Comparison of ENCODE assay signal across 14 cellular contexts in genomic region chr13:50914301-50914700, GRCh38. TPM values are rescaled to one million over a fixed set of nuclear protein-coding genes. Genes with fewer than 3 reads are reported as not detected.
DNase-seq lines count a peak whose midpoint lies in the region; ATAC-seq, FAIRE-seq and TF ChIP-seq lines count a peak whose summit lies in the region.
"Had no signal": no experiment of that assay in that cellular context is flagged by ENCODE, and none has a peak within 500 bp of the region (broad histone marks: within the 10 kb centered on the region; RNA-seq: fewer than 3 reads in every experiment).

No MANE protein-coding gene starts in this region.

- H2AK9ac ChIP-seq in IMR-90 (replicated peaks; ENCODE audit: low read depth, low read length, poor library complexity), result no peak overlapping the region

- FAIRE-seq in astrocyte (lab: Jason Lieb, UNC), result peak; percentile 66

- H4K20me1 ChIP-seq in IMR-90 (ENCODE audit: insufficient read depth, low read length), result peaks cover 7% of the 10 kb centered on the region
- peaks cover 21% of the 10 kb centered on the region for H4K20me1 ChIP-seq in astrocyte (ENCODE audit: insufficient read depth, low read length)

- no peak for TF ChIP-seq RAD21 in IMR-90 (IDR thresholded peaks at IDR 0.05; ENCODE audit: low read length)

- H3K27ac Mint-ChIP-seq in CD4-positive, CD25-positive, alpha-beta regulatory T cell, result peak overlapping the region; percentile 50 to 91 (median 88)
- peak overlapping the region; percentile 75 for H3K27ac Mint-ChIP-seq in astrocyte (ENCODE audit: unreplicated experiment)
- H3K27ac Mint-ChIP-seq in natural killer cell treated with Interleukin-12 subunit alpha and Interleukin-12 subunit beta and Interleukin-15 and Interleukin-18, amount 100 ng/mL, for 72 hours, result peak overlapping the region; percentile 81 to 87

- WGBS in IMR-90 (ENCODE audit: extremely low coverage in 2 of 2, insufficient read length in 1 of 2), 2 experiments, result 39% methylated on average over 3 of the region's 8 CpGs; no CpG with 5 or more reads in 1 of the 2 experiments
- 62% methylated on average over 8 of the region's 8 CpGs for WGBS in suprapubic skin

- peak overlapping the region; percentile 64 for H3K27ac ChIP-seq in CD4-positive, CD25-positive, alpha-beta regulatory T cell (ENCODE audit: insufficient read depth, low read length, poor library complexity, severe bottlenecking)
- H3K27ac ChIP-seq in IMR-90 (ENCODE audit: insufficient read depth, low read length) (no peak overlapping the region), astrocyte (ENCODE audit: low read depth, low read length) (peak overlapping the region; percentile 32), suprapubic skin (no peak overlapping the region)
- H3K27ac ChIP-seq: thyroid gland had no signal

- no peak for TF ChIP-seq POLR2A in IMR-90 (IDR thresholded peaks at IDR 0.05; ENCODE audit: low read depth, low read length)
- TF ChIP-seq POLR2A in suprapubic skin (IDR thresholded peaks at IDR 0.05), result no peak

- in situ Hi-C loops in IMR-90 (cut with MboI; ENCODE audit: low sequenced_read_pairs), result loop anchor here (25.0 kb wide), 3 partner anchors 827 to 1252 kb away; partner anchors contain the start of gene TRIM13

- H3K36me3 Mint-ChIP-seq in CD4-positive, CD25-positive, alpha-beta regulatory T cell, result peaks cover 12% of the 10 kb centered on the region
- no peaks in the 10 kb centered on the region for H3K36me3 Mint-ChIP-seq in astrocyte (ENCODE audit: low read depth, unreplicated experiment)
- no peaks in the 10 kb centered on the region for H3K36me3 Mint-ChIP-seq in natural killer cell treated with Interleukin-12 subunit alpha and Interleukin-12 subunit beta and Interleukin-15 and Interleukin-18, amount 100 ng/mL, for 72 hours

- peak overlapping the region; percentile 65 for H3K4me3 ChIP-seq in CD4-positive, CD25-positive, alpha-beta regulatory T cell (ENCODE audit: low read depth, low read length)
- H3K4me3 ChIP-seq in IMR-90 (ENCODE audit: insufficient read depth, low read depth, low read length), result no peak overlapping the region
- no peak overlapping the region for H3K4me3 ChIP-seq in astrocyte (ENCODE audit: insufficient read depth, low read depth, low read length)
- no peak overlapping the region for H3K4me3 ChIP-seq in suprapubic skin
- no peak overlapping the region for H3K4me3 ChIP-seq in H7 (ENCODE audit: insufficient read depth, low read depth, low read length)
- H3K4me3 ChIP-seq: thyroid gland had no signal

- no peaks in the 10 kb centered on the region for H3K27me3 Mint-ChIP-seq in CD4-positive, CD25-positive, alpha-beta regulatory T cell
- no peaks in the 10 kb centered on the region for H3K27me3 Mint-ChIP-seq in astrocyte (ENCODE audit: low read depth, unreplicated experiment)
- no peaks in the 10 kb centered on the region for H3K27me3 Mint-ChIP-seq in natural killer cell treated with Interleukin-12 subunit alpha and Interleukin-12 subunit beta and Interleukin-15 and Interleukin-18, amount 100 ng/mL, for 72 hours

- H3K4me2 ChIP-seq in IMR-90 (ENCODE audit: low read depth, low read length) (peak overlapping the region; percentile 53; the same call in 1 of the 2 replicates), astrocyte (ENCODE audit: low read length) (peak overlapping the region; percentile 63)

- TF ChIP-seq CTCF in IMR-90 (conservative IDR thresholded peaks at IDR 0.05; ENCODE audit: low read depth, low read length) (no peak), astrocyte (IDR thresholded peaks at IDR 0.05; ENCODE audit: insufficient read depth, low read depth, low read length) (no peak), suprapubic skin (IDR thresholded peaks at IDR 0.05) (no peak)

- H3K4ac ChIP-seq in IMR-90 (ENCODE audit: low read depth, low read length), result no peak overlapping the region

- no peak overlapping the region for H3K9ac ChIP-seq in IMR-90 (ENCODE audit: low read depth, low read length)
- H3K9ac ChIP-seq in astrocyte (ENCODE audit: low read length), result peak overlapping the region; percentile 32

- dilution Hi-C loops in IMR-90 (cut with HindIII; ENCODE audit: low sequenced_read_pairs, unreplicated experiment), result no loop called here

- ATAC-seq in CD4-positive, CD25-positive, alpha-beta regulatory T cell (ENCODE audit: low read depth in 2 of 2), result no peak
- ATAC-seq in IMR-90 (ENCODE audit: low read depth) (no peak), GM18907 (IDR thresholded peaks at IDR 0.05; ENCODE audit: unreplicated experiment) (no peak)
- no peak for ATAC-seq in natural killer cell treated with Interleukin-12 subunit alpha and Interleukin-12 subunit beta and Interleukin-15 and Interleukin-18, amount 100 ng/mL, for 72 hours

- H2BK20ac ChIP-seq in IMR-90 (ENCODE audit: low read depth, low read length), result no peak overlapping the region

- H3K79me2 ChIP-seq in astrocyte (ENCODE audit: insufficient read depth, low read length), result peaks cover 66% of the 10 kb centered on the region

- H3K23ac ChIP-seq in IMR-90 (ENCODE audit: low read depth, low read length), result no peak overlapping the region

- no peak overlapping the region for H3K56ac ChIP-seq in IMR-90 (ENCODE audit: extremely low read depth, insufficient read depth, low read length)

- peaks cover 27 to 49% of the 10 kb centered on the region in 2 experiments for H3K79me1 ChIP-seq in IMR-90 (ENCODE audit: low read depth in 1 of 2, low read length in 2 of 2)

- no TSS peak for BruUV-seq in IMR-90 (replicated peaks; lab: Mats Ljungman, UMichigan)

- peaks cover 6% of the 10 kb centered on the region for H3K9me1 ChIP-seq in IMR-90 (ENCODE audit: insufficient read depth, low read length)

- CTCF ChIA-PET in IMR-90 (lab: Yijun Ruan, JAX), result no interaction called here

- no peak overlapping the region for H2BK5ac ChIP-seq in IMR-90 (ENCODE audit: low read depth, low read length, poor library complexity, severe bottlenecking)

- H3K18ac ChIP-seq in IMR-90 (ENCODE audit: low read depth, low read length), result peak overlapping the region; percentile 26; the same call in 1 of the 2 replicates

- no peak overlapping the region for H2BK120ac ChIP-seq in IMR-90 (ENCODE audit: low read depth, low read length)

- H3K27me3 ChIP-seq in CD4-positive, CD25-positive, alpha-beta regulatory T cell (ENCODE audit: control insufficient read depth, insufficient read depth, low read length), result no peaks in the 10 kb centered on the region
- H3K27me3 ChIP-seq in IMR-90 (ENCODE audit: control insufficient read depth, insufficient read depth, low read length), result no peaks in the 10 kb centered on the region
- no peaks in the 10 kb centered on the region for H3K27me3 ChIP-seq in astrocyte (ENCODE audit: insufficient read depth, low read length)
- H3K27me3 ChIP-seq in suprapubic skin, result no peaks in the 10 kb centered on the region
- H3K27me3 ChIP-seq in H7 (ENCODE audit: control insufficient read depth, insufficient read depth, low read length), result no peaks in the 10 kb centered on the region
- H3K27me3 ChIP-seq: thyroid gland had no signal

- POLR2A ChIA-PET in IMR-90 (lab: Charles Lee; ENCODE audit: unreplicated experiment), result no interaction called here

- peaks cover 0 to 1% (median 0%) of the 10 kb centered on the region in 7 donors for H3K9me3 Mint-ChIP-seq in CD4-positive, CD25-positive, alpha-beta regulatory T cell
- no peaks in the 10 kb centered on the region for H3K9me3 Mint-ChIP-seq in astrocyte (ENCODE audit: unreplicated experiment)
- H3K9me3 Mint-ChIP-seq in natural killer cell treated with Interleukin-12 subunit alpha and Interleukin-12 subunit beta and Interleukin-15 and Interleukin-18, amount 100 ng/mL, for 72 hours, result no peaks in the 10 kb centered on the region

- no peaks in the 10 kb centered on the region for H3K36me3 ChIP-seq in CD4-positive, CD25-positive, alpha-beta regulatory T cell (ENCODE audit: control insufficient read depth, insufficient read depth, low read length)
- H3K36me3 ChIP-seq in IMR-90 (ENCODE audit: control insufficient read depth, insufficient read depth, low read length) (no peaks in the 10 kb centered on the region), astrocyte (ENCODE audit: insufficient read depth, low read length) (no peaks in the 10 kb centered on the region), suprapubic skin (no peaks in the 10 kb centered on the region), H7 (replicated peaks; ENCODE audit: control insufficient read depth, insufficient read depth, low read length) (no peaks in the 10 kb centered on the region)
- H3K36me3 ChIP-seq: thyroid gland had no signal

- H3K4me1 Mint-ChIP-seq in CD4-positive, CD25-positive, alpha-beta regulatory T cell, result peaks cover 40 to 83% (median 62%) of the 10 kb centered on the region in 4 donors
- H3K4me1 Mint-ChIP-seq in astrocyte (ENCODE audit: low read depth, unreplicated experiment), result peaks cover 34% of the 10 kb centered on the region
- peaks cover 58 to 69% of the 10 kb centered on the region in 2 donors for H3K4me1 Mint-ChIP-seq in natural killer cell treated with Interleukin-12 subunit alpha and Interleukin-12 subunit beta and Interleukin-15 and Interleukin-18, amount 100 ng/mL, for 72 hours (ENCODE audit: low read depth in 2 of 2)

- H4K91ac ChIP-seq in IMR-90 (ENCODE audit: insufficient read depth, low read depth, low read length), result no peak overlapping the region

- H3K9me3 ChIP-seq in CD4-positive, CD25-positive, alpha-beta regulatory T cell (ENCODE audit: control insufficient read depth in 2 of 2, low read length in 2 of 2), result no peaks in the 10 kb centered on the region
- H3K9me3 ChIP-seq in IMR-90 (ENCODE audit: control insufficient read depth, insufficient read depth, low read length) (no peaks in the 10 kb centered on the region), astrocyte (ENCODE audit: insufficient read depth, low read depth, low read length) (no peaks in the 10 kb centered on the region), suprapubic skin (no peaks in the 10 kb centered on the region)
- H3K9me3 ChIP-seq: thyroid gland had no signal

- H2AFZ ChIP-seq in IMR-90 (replicated peaks; ENCODE audit: low read length, poor library complexity) (no peak overlapping the region), astrocyte (ENCODE audit: low read depth, low read length) (no peak overlapping the region)

- H4K5ac ChIP-seq in IMR-90 (ENCODE audit: low read depth, low read length), result no peak overlapping the region

- intact Hi-C loops in IMR-90 (cut with micrococcal nuclease), result loop anchor here (2.0 to 10.0 kb wide), 8 partner anchors 156 to 1242 kb away; partner anchors contain the start of genes SPRYD7 and TRIM13

- peak overlapping the region; percentile 40 to 87 (median 66) for H3K4me3 Mint-ChIP-seq in CD4-positive, CD25-positive, alpha-beta regulatory T cell
- no peak overlapping the region for H3K4me3 Mint-ChIP-seq in astrocyte (ENCODE audit: unreplicated experiment)
- peak overlapping the region; percentile 58 for H3K4me3 Mint-ChIP-seq in natural killer cell treated with Interleukin-12 subunit alpha and Interleukin-12 subunit beta and Interleukin-15 and Interleukin-18, amount 100 ng/mL, for 72 hours

- no peak overlapping the region for H4K8ac ChIP-seq in IMR-90 (ENCODE audit: low read depth in 2 of 2, low read length in 2 of 2)

- H3K14ac ChIP-seq in IMR-90 (replicated peaks; ENCODE audit: low read depth, low read length), result no peak overlapping the region

- no peak overlapping the region for H2BK15ac ChIP-seq in IMR-90 (ENCODE audit: low read depth, low read length)

- H2AK5ac ChIP-seq in IMR-90 (ENCODE audit: low read depth, low read length), result no peak overlapping the region

- TF ChIP-seq EP300 in suprapubic skin (IDR thresholded peaks at IDR 0.05), result no peak

- no peak for DNase-seq in CD4-positive, CD25-positive, alpha-beta regulatory T cell
- no peak for DNase-seq in IMR-90
- DNase-seq in astrocyte (ENCODE audit: low read depth), result peak; percentile 27
- no peak for DNase-seq in natural killer cell treated with Interleukin-12 subunit alpha and Interleukin-12 subunit beta and Interleukin-15 and Interleukin-18, amount 100 ng/mL, for 72 hours (ENCODE audit: low spot score)
- no peak for DNase-seq in NCI-H2171 treated with DMSO at 0.1 percent for 48 hours (lab: John Stamatoyannopoulos, UW)
- DNase-seq in suprapubic skin (ENCODE audit: low spot score in 2 of 2), result no peak
- no peak for DNase-seq in H7
- DNase-seq: activated CD4-positive, alpha-beta T cell treated with anti-CD3 and anti-CD28 coated beads, Interleukin-2, amount 50 U/mL, for 1 hour; DMS53; NCI-H2081 treated with DMSO at 0.1 percent for 48 hours; Right ventricle myocardium superior; stimulated activated CD4-positive, alpha-beta T cell treated with anti-CD3 and anti-CD28 coated beads, Interleukin-4, amount 100 ng/mL, for 4 hours; thyroid gland had no signal

- H3K4me1 ChIP-seq in CD4-positive, CD25-positive, alpha-beta regulatory T cell (ENCODE audit: control insufficient read depth, insufficient read depth, low read length, poor library complexity, severe bottlenecking), result peaks cover 77% of the 10 kb centered on the region
- H3K4me1 ChIP-seq in IMR-90 (ENCODE audit: control insufficient read depth, insufficient read depth, low read length) (peaks cover 14% of the 10 kb centered on the region), astrocyte (ENCODE audit: insufficient read depth, low read length) (peaks cover 37% of the 10 kb centered on the region), suprapubic skin (peaks cover 29% of the 10 kb centered on the region)

RNA-seq across cellular contexts. Expression of gene RNASEH2B, which starts 4.7 kb away (rescaled TPM):
- 96.0 TPM for total RNA-seq in CD4-positive, CD25-positive, alpha-beta regulatory T cell
- polyA plus RNA-seq in CD4-positive, CD25-positive, alpha-beta regulatory T cell, result 100 to 1,000 TPM; 149 to 205 (median 183) TPM
- 14.2 and 21.9 TPM in 2 replicates for total RNA-seq in IMR-90 (2012; rRNA removed)
- 8.2 and 11.2 TPM in 2 replicates for polyA plus RNA-seq in IMR-90 (2012; rRNA removed)
- polyA plus RNA-seq in IMR-90 (2012; cell fraction: cytosol; rRNA removed), result 2.2 and 2.8 TPM in 2 replicates
- polyA plus RNA-seq in IMR-90 (2012; cell fraction: nucleus; rRNA removed; ENCODE audit: low replicate concordance), result 2.0 and 8.7 TPM in 2 replicates
- 23.6 and 24.0 TPM in 2 replicates for total RNA-seq in astrocyte
- 10 to 100 TPM; 33.3 to 64.2 TPM for total RNA-seq in natural killer cell treated with Interleukin-12 subunit alpha and Interleukin-12 subunit beta and Interleukin-15 and Interleukin-18, amount 100 ng/mL, for 72 hours
- 10 to 100 TPM; 11.0 to 39.9 (median 21.7) TPM for total RNA-seq in suprapubic skin
- 40.9 and 47.3 TPM in 2 replicates for total RNA-seq in H7 (2014; rRNA removed; shearing (Covaris generic))

Comparison
In these comparisons a context has a peak if more than half of its experiments do, and no peak if none do; other contexts are left out.
1. H3K27ac ChIP-seq: peak in CD4-positive, CD25-positive, alpha-beta regulatory T cell (single experiment) and astrocyte (single experiment); none in IMR-90 (single experiment) and suprapubic skin (single experiment).
2. Peak in every context shown above with its lines, with median percentiles within 50 percentile points of each other: H3K27ac Mint-ChIP-seq.